In the genomic region with DNA sequence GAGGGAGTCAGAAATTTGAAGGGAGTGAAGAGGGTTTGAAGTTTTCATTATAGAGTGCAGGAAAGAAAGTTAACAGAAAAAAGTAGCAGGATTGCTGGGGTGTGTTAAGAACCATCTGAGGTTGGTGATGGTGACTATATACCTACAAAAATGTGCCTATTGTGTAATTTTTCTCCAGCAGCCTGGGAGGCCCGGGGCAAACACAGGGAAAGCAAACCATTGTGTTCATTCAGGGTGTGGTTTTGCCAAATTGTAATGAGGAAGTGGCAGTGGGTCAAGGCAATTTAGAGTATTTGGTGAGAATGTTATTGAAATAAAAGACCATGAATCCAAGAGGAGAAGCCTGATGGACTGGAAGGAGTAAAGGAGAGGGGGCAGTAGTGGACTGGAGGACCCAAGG, we compare ENCODE assay signal across 13 cellular contexts. TPM values are rescaled to one million over a fixed set of nuclear protein-coding genes. Genes with fewer than 3 reads are reported as not detected.
A peak's percentile ranks its signal among the peaks of the same experiment; 100 is the strongest.
DNase-seq lines count a peak whose midpoint lies in the region; ATAC-seq and TF ChIP-seq lines count a peak whose summit lies in the region.
"Had no signal": no experiment of that assay in that cellular context is flagged by ENCODE, and none has a peak within 500 bp of the region (broad histone marks: within the 10 kb centered on the region; RNA-seq: fewer than 3 reads in every experiment).

No MANE protein-coding gene starts in this region.

- TF ChIP-seq CTCF in esophagus squamous epithelium (IDR thresholded peaks at IDR 0.05): no peak

- TF ChIP-seq POLR2A in esophagus squamous epithelium (IDR thresholded peaks at IDR 0.05): no peak

- peaks cover 0 to 13% (median 4%) of the 10 kb centered on the region in 3 donors for H3K4me1 ChIP-seq in esophagus squamous epithelium

- no peak for ATAC-seq in GM21360 (IDR thresholded peaks at IDR 0.05; ENCODE audit: unreplicated experiment)
- no peak for ATAC-seq in GM21576 (IDR thresholded peaks at IDR 0.05; ENCODE audit: unreplicated experiment)
- ATAC-seq: sciatic nerve had no signal

- H3K27ac ChIP-seq in esophagus squamous epithelium: peak overlapping the region; percentile 18 to 40 (median 29)
- H3K27ac ChIP-seq: left ventricle myocardium inferior had no signal

- H3K4me3 ChIP-seq in esophagus squamous epithelium: no peak overlapping the region
- H3K4me3 ChIP-seq: left ventricle myocardium inferior had no signal

- 15 to 16% methylated on average over 1 of the region's 1 CpG for WGBS in esophagus squamous epithelium, 2 donors

- no peaks in the 10 kb centered on the region for H3K27me3 ChIP-seq in esophagus squamous epithelium

- H3K36me3 ChIP-seq in esophagus squamous epithelium: peaks cover 0 to 10% (median 0%) of the 10 kb centered on the region in 3 donors

- DNase-seq in GM04504 (ENCODE audit: low read depth): peak; percentile 68
- DNase-seq in RPMI7951 (ENCODE audit: low read depth): peak; percentile 76
- no peak for DNase-seq in esophagus squamous epithelium (lab: John Stamatoyannopoulos, UW)
- DNase-seq in renal cortical epithelial cell (ENCODE audit: low read depth): peak; percentile 94
- DNase-seq in NCI-H748 treated with DMSO at 0.1 percent for 48 hours (lab: John Stamatoyannopoulos, UW): no peak
- no peak for DNase-seq in NCI-H1417 treated with DMSO at 0.1 percent for 48 hours (lab: John Stamatoyannopoulos, UW)
- DNase-seq: DMS79 treated with DMSO at 0.1 percent for 48 hours; effector memory CD4-positive, alpha-beta T cell; left ventricle myocardium inferior; NCI-H446 had no signal

- H3K9me3 ChIP-seq in esophagus squamous epithelium: no peaks in the 10 kb centered on the region
- H3K9me3 ChIP-seq: left ventricle myocardium inferior had no signal

- intact Hi-C loops in esophagus squamous epithelium (cut with DNase I): no loop called here

RNA-seq across cellular contexts. Expression of gene SUCLA2, which starts 8.2 kb away (rescaled TPM):
- total RNA-seq in RPMI7951 (2014; rRNA removed; shearing (Covaris generic)): 40.7 and 59.1 TPM in 2 replicates
- 10 to 100 TPM; 22.7 to 56.6 (median 47.4) TPM for total RNA-seq in esophagus squamous epithelium
- 53.5 and 86.1 TPM in 2 replicates for total RNA-seq in renal cortical epithelial cell

RNA-seq across cellular contexts. Expression of gene NUDT15, which starts 28.2 kb away (rescaled TPM):
- total RNA-seq in RPMI7951 (2014; rRNA removed; shearing (Covaris generic)): 28.8 and 39.4 TPM in 2 replicates
- total RNA-seq in esophagus squamous epithelium (10 to 100 TPM in 3 of 4 donors, 1 to 10 TPM in 1; 7.2 to 31.9 (median 18.5) TPM), renal cortical epithelial cell (17.1 and 41.5 TPM in 2 replicates)

Comparison
In these comparisons a context has a peak if more than half of its experiments do, and no peak if none do; other contexts are left out.
1. DNase-seq: peak in GM04504 (single experiment), RPMI7951 (single experiment) and renal cortical epithelial cell (single experiment); none in esophagus squamous epithelium (single experiment), NCI-H748 treated with DMSO at 0.1 percent for 48 hours (single experiment) and NCI-H1417 treated with DMSO at 0.1 percent for 48 hours (single experiment).